In genomic region chr12:57755194-57755453, GRCh38 we compare ENCODE assay signal across 9 cellular contexts. TPM values are rescaled to one million over a fixed set of nuclear protein-coding genes. Genes with fewer than 3 reads are reported as not detected.
DNase-seq lines count a peak whose midpoint lies in the region; ATAC-seq, FAIRE-seq and TF ChIP-seq lines count a peak whose summit lies in the region.
"Had no signal": no experiment of that assay in that cellular context is flagged by ENCODE, and none has a peak within 500 bp of the region (broad histone marks: within the 10 kb centered on the region; RNA-seq: fewer than 3 reads in every experiment).

No MANE protein-coding gene starts in this region.

- H3K4me3 Mint-ChIP-seq in stimulated activated naive CD8-positive, alpha-beta T cell treated with anti-CD3 and anti-CD28 coated beads, Interleukin-15, amount 100 ng/mL, for 72 hours: peak overlapping the region; percentile 40 to 77
- peak overlapping the region; percentile 39 for H3K4me3 Mint-ChIP-seq in mesothelial cell of epicardium

- TF ChIP-seq CTCF in bronchial epithelial cell (IDR thresholded peaks at IDR 0.05; ENCODE audit: insufficient read depth, low read length, severe bottlenecking): no peak
- TF ChIP-seq CTCF in mesothelial cell of epicardium (IDR thresholded peaks at IDR 0.05; ENCODE audit: unreplicated experiment): no peak

- FAIRE-seq in bronchial epithelial cell (lab: Jason Lieb, UNC): no peak

- DNase-seq in stimulated activated naive CD8-positive, alpha-beta T cell treated with anti-CD3 and anti-CD28 coated beads, Interleukin-15, amount 100 ng/mL, for 72 hours: no peak
- no peak for DNase-seq in stimulated activated naive CD8-positive, alpha-beta T cell treated with anti-CD3 and anti-CD28 coated beads, Interleukin-15, Interleukin-2, amounts not matched to agents 100 U/mL and 50 U/mL, for 24 hours
- DNase-seq in bronchial epithelial cell (ENCODE audit: low read depth) (no peak), mesothelial cell of epicardium (ENCODE audit: low spot score in 2 of 2, unreplicated experiment in 2 of 2) (no peak), epidermal melanocyte (ENCODE audit: insufficient read length, low spot score) (no peak), amniotic stem cell (lab: John Stamatoyannopoulos, UW) (no peak), dermis blood vessel endothelial cell (no peak), T1000 (lab: John Stamatoyannopoulos, UW) (no peak)

- ATAC-seq in stimulated activated naive CD8-positive, alpha-beta T cell treated with anti-CD3 and anti-CD28 coated beads, Interleukin-15, amount 100 ng/mL, for 72 hours: no peak
- no peak for ATAC-seq in stimulated activated naive CD8-positive, alpha-beta T cell treated with anti-CD3 and anti-CD28 coated beads, Interleukin-15, Interleukin-2, amounts not matched to agents 100 U/mL and 50 U/mL, for 24 hours

- no peaks in the 10 kb centered on the region for H3K27me3 ChIP-seq in bronchial epithelial cell (ENCODE audit: control insufficient read depth, insufficient read depth, low read length)

- peaks cover 70% of the 10 kb centered on the region for H3K4me1 Mint-ChIP-seq in stimulated activated naive CD8-positive, alpha-beta T cell treated with anti-CD3 and anti-CD28 coated beads, Interleukin-15, amount 100 ng/mL, for 72 hours
- H3K4me1 Mint-ChIP-seq in mesothelial cell of epicardium: peaks cover 45% of the 10 kb centered on the region

- peaks cover 18% of the 10 kb centered on the region for H3K36me3 Mint-ChIP-seq in mesothelial cell of epicardium

- no peaks in the 10 kb centered on the region for H3K9me3 Mint-ChIP-seq in stimulated activated naive CD8-positive, alpha-beta T cell treated with anti-CD3 and anti-CD28 coated beads, Interleukin-15, amount 100 ng/mL, for 72 hours
- H3K9me3 Mint-ChIP-seq in mesothelial cell of epicardium: no peaks in the 10 kb centered on the region

- H3K27ac Mint-ChIP-seq in stimulated activated naive CD8-positive, alpha-beta T cell treated with anti-CD3 and anti-CD28 coated beads, Interleukin-15, amount 100 ng/mL, for 72 hours: no peak overlapping the region
- H3K27ac Mint-ChIP-seq in mesothelial cell of epicardium: no peak overlapping the region

- H3K4me3 ChIP-seq in bronchial epithelial cell (ENCODE audit: low read depth, low read length): peak overlapping the region; percentile 45

- peaks cover 7% of the 10 kb centered on the region for H3K36me3 ChIP-seq in bronchial epithelial cell (ENCODE audit: control insufficient read depth, insufficient read depth, low read length)

- H3K27me3 Mint-ChIP-seq in stimulated activated naive CD8-positive, alpha-beta T cell treated with anti-CD3 and anti-CD28 coated beads, Interleukin-15, amount 100 ng/mL, for 72 hours: no peaks in the 10 kb centered on the region
- peaks cover 59% of the 10 kb centered on the region for H3K27me3 Mint-ChIP-seq in mesothelial cell of epicardium (ENCODE audit: low read depth)

RNA-seq across cellular contexts. Expression of gene MARCHF9, which starts 0.2 kb away (rescaled TPM):
- total RNA-seq in bronchial epithelial cell (6.3 and 8.1 TPM in 2 replicates), mesothelial cell of epicardium (11.0 to 13.2 TPM (median 12.7 TPM) in 3 replicates), dermis blood vessel endothelial cell (3.4 and 4.1 TPM in 2 replicates)

RNA-seq across cellular contexts. Expression of gene CDK4, which starts 3.0 kb away (rescaled TPM):
- 61.3 and 113 TPM in 2 replicates for total RNA-seq in bronchial epithelial cell
- 171 to 177 TPM (median 175 TPM) in 3 replicates for total RNA-seq in mesothelial cell of epicardium
- total RNA-seq in dermis blood vessel endothelial cell: 147 and 154 TPM in 2 replicates

RNA-seq across cellular contexts. Expression of gene TSPAN31, which starts 10.3 kb away (rescaled TPM):
- total RNA-seq in bronchial epithelial cell (100 and 109 TPM in 2 replicates), mesothelial cell of epicardium (33.2 to 35.2 TPM (median 34.6 TPM) in 3 replicates), dermis blood vessel endothelial cell (29.7 and 72.0 TPM in 2 replicates)

RNA-seq across cellular contexts. Expression of gene CYP27B1, which starts 11.8 kb away (rescaled TPM):
- total RNA-seq in bronchial epithelial cell: 0.77 and 3.9 TPM in 2 replicates
- total RNA-seq in mesothelial cell of epicardium: 3.3 to 4.7 TPM (median 4.0 TPM) in 3 replicates
- 0.17 and 0.47 TPM in 2 replicates for total RNA-seq in dermis blood vessel endothelial cell
- total RNA-seq: occipital lobe had no signal

RNA-seq across cellular contexts. Expression of gene AGAP2, which starts 16.6 kb away (rescaled TPM):
- total RNA-seq in bronchial epithelial cell (under 0.01 TPM in 2 replicates), mesothelial cell of epicardium (2.0 to 2.8 TPM (median 2.2 TPM) in 3 replicates), dermis blood vessel endothelial cell (under 0.01 and 0.19 TPM in 2 replicates)
